In genomic region chr12:125356111-125356510, GRCh38 we compare ENCODE assay signal across 21 cellular contexts.
DNase-seq lines count a peak whose midpoint lies in the region; ATAC-seq, FAIRE-seq and TF ChIP-seq lines count a peak whose summit lies in the region.
"Had no signal": no experiment of that assay in that cellular context is flagged by ENCODE, and none has a peak within 500 bp of the region (broad histone marks: within the 10 kb centered on the region; RNA-seq: fewer than 3 reads in every experiment).

No MANE protein-coding gene starts in this region.

- no peaks in the 10 kb centered on the region for H3K4me1 ChIP-seq in HepG2 (ENCODE audit: insufficient read depth, low read length)
- H3K4me1 ChIP-seq in right lobe of liver, result no peaks in the 10 kb centered on the region
- no peaks in the 10 kb centered on the region for H3K4me1 ChIP-seq in K562 (replicated peaks in 1 of 2; ENCODE audit: control insufficient read depth in 2 of 2, insufficient read depth in 2 of 2, low read length in 2 of 2)
- H3K4me1 ChIP-seq: BE2C, BLaER1, Caco-2 had no signal

- TF ChIP-seq EP300 in HepG2 (IDR thresholded peaks at IDR 0.05; ENCODE audit: low read depth in 2 of 2, low read length in 2 of 2) (no peak), HepG2 (CRISPR knock-in tag; IDR thresholded peaks at IDR 0.05; ENCODE audit: borderline replicate concordance) (no peak), K562 (IDR thresholded peaks at IDR 0.05; ENCODE audit: low read length) (no peak)

- H3K79me2 ChIP-seq in HepG2 (ENCODE audit: insufficient read depth, low read length) (no peaks in the 10 kb centered on the region), K562 (ENCODE audit: control insufficient read depth, insufficient read depth, low read length) (no peaks in the 10 kb centered on the region)

- DNase-seq in HepG2 (ENCODE audit: low spot score) (no peak), right lobe of liver (no peak), K562 (ENCODE audit: extremely low read depth in 1 of 4, low spot score in 3 of 4) (no peak), anterior cingulate cortex (lab: John Stamatoyannopoulos, UW) (no peak)
- DNase-seq: ACHN; BE2C; C1 segment of cervical spinal cord; Caco-2; Calu3; CD4-positive, alpha-beta memory T cell; CD4-positive, CD25-positive, alpha-beta regulatory T cell; CD8-positive, alpha-beta memory T cell; DMS79 treated with DMSO at 0.1 percent for 48 hours; GF-D8 had no signal

- FAIRE-seq in HepG2 (lab: Jason Lieb, UNC) (no peak), K562 (lab: Jason Lieb, UNC) (no peak)
- FAIRE-seq: D721Med, G401.6, GM12891, GM19239 had no signal

- BruUV-seq in HepG2 (replicated peaks; lab: Mats Ljungman, UMichigan), result no TSS peak
- BruUV-seq in K562 (replicated peaks; lab: Mats Ljungman, UMichigan), result no TSS peak

- in situ Hi-C loops in HepG2 (cut with HindIII; ENCODE audit: extremely low pct_ligation_motif_present, low pct_unique_long_range_greater_than_20kb), result no loop called here
- in situ Hi-C loops in K562 (cut with MboI), result no loop called here

- H4K20me1 ChIP-seq in HepG2 (ENCODE audit: insufficient read depth, low read length) (no peaks in the 10 kb centered on the region), K562 (replicated peaks; ENCODE audit: control insufficient read depth, insufficient read depth, low read length) (no peaks in the 10 kb centered on the region)
- H4K20me1 ChIP-seq: BLaER1 had no signal

- no peaks in the 10 kb centered on the region for H3K9me1 ChIP-seq in K562 (ENCODE audit: control insufficient read depth, insufficient read depth, low read length)

- H3K36me3 ChIP-seq in HepG2 (replicated peaks in 1 of 2; ENCODE audit: control insufficient read depth in 1 of 2, insufficient read depth in 2 of 2, low read length in 2 of 2) (no peaks in the 10 kb centered on the region), right lobe of liver (no peaks in the 10 kb centered on the region), K562 (ENCODE audit: control insufficient read depth, insufficient read depth, low read length) (no peaks in the 10 kb centered on the region)
- H3K36me3 ChIP-seq: BE2C, BLaER1 had no signal

- no peaks in the 10 kb centered on the region for H3K9me3 ChIP-seq in HepG2 (ENCODE audit: low read length)
- H3K9me3 ChIP-seq in right lobe of liver, result no peaks in the 10 kb centered on the region
- H3K9me3 ChIP-seq in K562 (replicated peaks; ENCODE audit: control insufficient read depth, insufficient read depth, low read depth, low read length), result no peaks in the 10 kb centered on the region
- H3K9me3 ChIP-seq: BE2C, Caco-2 had no signal

- no peak overlapping the region for H3K9ac ChIP-seq in HepG2 (ENCODE audit: insufficient read depth, low read depth, low read length)
- no peak overlapping the region for H3K9ac ChIP-seq in K562 (ENCODE audit: insufficient read depth in 1 of 2, low read depth in 2 of 2, low read length in 2 of 2)
- H3K9ac ChIP-seq: BLaER1 had no signal

- no peak for TF ChIP-seq RAD21 in HepG2 (CRISPR knock-in tag; IDR thresholded peaks at IDR 0.05)
- no peak for TF ChIP-seq RAD21 in K562 (CRISPR knock-in tag; conservative IDR thresholded peaks at IDR 0.05 in 1 of 2, IDR thresholded peaks at IDR 0.05 in 1 of 2)

- CTCF ChIA-PET in HepG2 (lab: Yijun Ruan, JAX; ENCODE audit: low intra/inter-chr PET ratio, low total read pairs), result no interaction called here
- CTCF ChIA-PET in K562 (lab: Yijun Ruan, JAX; ENCODE audit: low intra/inter-chr PET ratio), result no interaction called here

- no peak overlapping the region for H3K27ac ChIP-seq in HepG2 (ENCODE audit: extremely low read length, insufficient read depth, low read length)
- no peak overlapping the region for H3K27ac ChIP-seq in right lobe of liver
- no peak overlapping the region for H3K27ac ChIP-seq in K562 (ENCODE audit: extremely low read depth, low read depth, low read length)
- H3K27ac ChIP-seq: 22Rv1, BLaER1 had no signal

- no peak overlapping the region for H3K4me2 ChIP-seq in HepG2 (ENCODE audit: low read depth, low read length)
- no peak overlapping the region for H3K4me2 ChIP-seq in K562 (ENCODE audit: insufficient read depth, low read length)
- H3K4me2 ChIP-seq: BLaER1 had no signal

- H3K4me3 ChIP-seq in HepG2 (replicated peaks in 1 of 3; ENCODE audit: insufficient read depth in 1 of 3, low read depth in 2 of 3, low read length in 3 of 3) (no peak overlapping the region), right lobe of liver (no peak overlapping the region), K562 (no peak overlapping the region)
- H3K4me3 ChIP-seq: BLaER1 had no signal

- intact Hi-C loops in HepG2 (cut with micrococcal nuclease; ENCODE audit: unreplicated experiment), result no loop called here
- intact Hi-C loops in right lobe of liver (cut with DNase I), result no loop called here
- intact Hi-C loops in K562 (cut with micrococcal nuclease), result no loop called here

- TF ChIP-seq CTCF in HepG2 (CRISPR knock-in tag; IDR thresholded peaks at IDR 0.05) (no peak), right lobe of liver (IDR thresholded peaks at IDR 0.05) (no peak), K562 (IDR thresholded peaks at IDR 0.05 in 2 of 3, conservative IDR thresholded peaks at IDR 0.05 in 1 of 3; ENCODE audit: insufficient read depth in 2 of 3, low read depth in 1 of 3, low read length in 3 of 3) (no peak)

- WGBS in HepG2 (ENCODE audit: low lambda C conversion rate), result 14% methylated on average over 4 of the region's 4 CpGs
- 38% methylated on average over 3 of the region's 4 CpGs for WGBS in right lobe of liver (ENCODE audit: insufficient coverage, low coverage, low lambda C conversion rate, missing lambda C conversion rate)
- WGBS in K562 (ENCODE audit: insufficient coverage, low coverage, missing lambda C conversion rate), result 0% methylated on average over 4 of the region's 4 CpGs

- ATAC-seq in HepG2 (no peak), right lobe of liver (no peak), K562 (no peak), HG02610 (IDR thresholded peaks at IDR 0.05; ENCODE audit: unreplicated experiment) (no peak)

- POLR2A ChIA-PET in HepG2 (lab: Yijun Ruan, JAX), result no interaction called here
- POLR2A ChIA-PET in K562 (lab: Yijun Ruan, JAX), result no interaction called here

- no peaks in the 10 kb centered on the region; a peak in 1 of 5 replicates for H3K27me3 ChIP-seq in HepG2 (ENCODE audit: control insufficient read depth in 1 of 2, insufficient read depth in 2 of 2, low read length in 2 of 2)
- no peaks in the 10 kb centered on the region for H3K27me3 ChIP-seq in right lobe of liver
- H3K27me3 ChIP-seq in K562 (ENCODE audit: control insufficient read depth in 2 of 2, insufficient read depth in 2 of 2, low read length in 2 of 2), result peaks cover 0 to 3% of the 10 kb centered on the region in 2 experiments; a peak in 1 of 5 replicates
- H3K27me3 ChIP-seq: BE2C, BLaER1 had no signal

- H2AFZ ChIP-seq in HepG2 (ENCODE audit: low read length) (no peak overlapping the region), K562 (ENCODE audit: low read depth, low read length) (no peak overlapping the region)

- TF ChIP-seq POLR2A in HepG2 (IDR thresholded peaks at IDR 0.05; ENCODE audit: insufficient read depth in 1 of 2, low read depth in 2 of 2, low read length in 2 of 2) (no peak), right lobe of liver (IDR thresholded peaks at IDR 0.05) (no peak), K562 (conservative IDR thresholded peaks at IDR 0.05) (no peak)

TF ChIP-seq in HepG2, 621 proteins besides CTCF, POLR2A, EP300 and RAD21:
- no peak for TF ChIP-seq TFE3 (CRISPR knock-in tag; IDR thresholded peaks at IDR 0.05)
- peak; percentile 28; the same call in 1 of the 2 replicates for TF ChIP-seq ZNF768 (CRISPR knock-in tag; IDR thresholded peaks at IDR 0.05)

TF ChIP-seq in K562, 482 proteins besides CTCF, POLR2A, EP300 and RAD21:
- TF ChIP-seq ZNF316 (IDR thresholded peaks at IDR 0.05) (peak; percentile 51; the same call in 1 of the 2 replicates), BCOR (IDR thresholded peaks at IDR 0.05) (peak; percentile 32; the same call in 1 of the 2 replicates), ZFP36 (IDR thresholded peaks at IDR 0.05; ENCODE audit: low read depth, low read length, partially characterized antibody) (peak; percentile 73), PBX2 (CRISPR knock-in tag; IDR thresholded peaks at IDR 0.05; ENCODE audit: low read depth) (no peak), PBX2 (tag; conservative IDR thresholded peaks at IDR 0.05; ENCODE audit: low read depth) (no peak), C11orf30 (IDR thresholded peaks at IDR 0.05; ENCODE audit: low read depth) (0 out of 2 replicates have a peak, but pooled peaks have one; percentile 12), SAP30 (IDR thresholded peaks at IDR 0.05; ENCODE audit: borderline replicate concordance, insufficient read depth, low read depth, low read length, poor library complexity, severe bottlenecking) (no peak), RBM25 (IDR thresholded peaks at IDR 0.05; ENCODE audit: low read depth, low read length, severe bottlenecking) (peak; percentile 88), MTA2 (IDR thresholded peaks at IDR 0.05; ENCODE audit: low read depth) (no peak)

Comparison
In these comparisons a context has a peak if more than half of its experiments do, and no peak if none do; other contexts are left out.
1. Of the 241 proteins assayed by ChIP-seq in both HepG2 and K562: peak only in HepG2: none; only in K562: ZFP36; in both: none; in neither: 240.